1 cellular context compared by ENCODE assay signal in the genomic region with DNA sequence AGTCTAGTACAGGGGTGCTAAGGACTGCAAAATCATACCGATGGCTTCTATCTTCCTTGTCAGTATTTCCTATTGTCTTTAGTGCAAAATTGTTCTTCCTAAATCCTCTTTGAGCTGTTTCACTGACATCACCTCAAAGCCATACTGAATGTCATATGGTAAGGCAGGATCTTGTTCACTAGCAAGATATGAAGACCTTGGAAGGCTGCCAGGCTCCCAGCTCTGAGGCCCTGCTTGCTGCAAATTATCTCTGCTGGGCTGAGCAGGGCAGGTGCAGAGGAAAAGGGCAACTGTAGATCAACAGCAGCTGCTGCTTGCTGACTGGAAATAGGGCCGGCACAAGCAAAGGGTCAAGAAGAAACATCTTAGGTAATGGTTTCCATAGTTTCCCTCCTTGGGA.
TF ChIP-seq lines count a peak whose summit lies in the region.

No MANE protein-coding gene starts in this region.

TF ChIP-seq in GM12878, 131 proteins besides CTCF, POLR2A, EP300 and RAD21 (continued from another document):
- TF ChIP-seq E2F4 (IDR thresholded peaks at IDR 0.05; ENCODE audit: low read depth, low read length) (no peak), ATF7 (IDR thresholded peaks at IDR 0.05; ENCODE audit: low read depth) (0 out of 2 replicates have a peak, but pooled peaks have one; percentile 13), NFIC (IDR thresholded peaks at IDR 0.05; ENCODE audit: low read depth, low read length) (peak; percentile 20; the same call in 1 of the 2 replicates), POLR2AphosphoS2 (IDR thresholded peaks at IDR 0.05; ENCODE audit: low read depth, low read length) (no peak), IKZF2 (IDR thresholded peaks at IDR 0.05) (peak in 1 of 2 experiments; percentile 29; a peak in 1 of 4 replicates), TCF3 (IDR thresholded peaks at IDR 0.05; ENCODE audit: borderline replicate concordance, insufficient read depth, low read depth, low read length) (peak; percentile 30; the same call in 1 of the 2 replicates), JUNB (IDR thresholded peaks at IDR 0.05) (0 out of 2 replicates have a peak, but pooled peaks have one; percentile 11), IKZF1 (conservative IDR thresholded peaks at IDR 0.05) (peak; percentile 43), NBN (IDR thresholded peaks at IDR 0.05) (no peak)
TF ChIP-seq in GM12878: peak in this region for 10.
